Comparison of ENCODE assay signal across 1 cellular context in genomic region chr1:42163114-42163513, GRCh38.
A peak's percentile ranks its signal among the peaks of the same experiment; 100 is the strongest.
TF ChIP-seq lines count a peak whose summit lies in the region.

No MANE protein-coding gene starts in this region.

TF ChIP-seq in HepG2, 621 proteins besides CTCF, POLR2A, EP300 and RAD21:
- TF ChIP-seq STAG1 (CRISPR knock-in tag; IDR thresholded peaks at IDR 0.05) (no peak), ZNF780A (CRISPR knock-in tag; IDR thresholded peaks at IDR 0.05) (no peak), NFYC (CRISPR knock-in tag; IDR thresholded peaks at IDR 0.05) (peak; percentile 65), KAT8 (CRISPR knock-in tag; IDR thresholded peaks at IDR 0.05) (no peak), SMARCC2 (IDR thresholded peaks at IDR 0.05) (no peak), NFYB (CRISPR knock-in tag; IDR thresholded peaks at IDR 0.05) (peak; percentile 45; the same call in 1 of the 2 replicates)
TF ChIP-seq in HepG2: peak in this region for 2.
